13 cellular contexts compared by ENCODE assay signal in the genomic region with DNA sequence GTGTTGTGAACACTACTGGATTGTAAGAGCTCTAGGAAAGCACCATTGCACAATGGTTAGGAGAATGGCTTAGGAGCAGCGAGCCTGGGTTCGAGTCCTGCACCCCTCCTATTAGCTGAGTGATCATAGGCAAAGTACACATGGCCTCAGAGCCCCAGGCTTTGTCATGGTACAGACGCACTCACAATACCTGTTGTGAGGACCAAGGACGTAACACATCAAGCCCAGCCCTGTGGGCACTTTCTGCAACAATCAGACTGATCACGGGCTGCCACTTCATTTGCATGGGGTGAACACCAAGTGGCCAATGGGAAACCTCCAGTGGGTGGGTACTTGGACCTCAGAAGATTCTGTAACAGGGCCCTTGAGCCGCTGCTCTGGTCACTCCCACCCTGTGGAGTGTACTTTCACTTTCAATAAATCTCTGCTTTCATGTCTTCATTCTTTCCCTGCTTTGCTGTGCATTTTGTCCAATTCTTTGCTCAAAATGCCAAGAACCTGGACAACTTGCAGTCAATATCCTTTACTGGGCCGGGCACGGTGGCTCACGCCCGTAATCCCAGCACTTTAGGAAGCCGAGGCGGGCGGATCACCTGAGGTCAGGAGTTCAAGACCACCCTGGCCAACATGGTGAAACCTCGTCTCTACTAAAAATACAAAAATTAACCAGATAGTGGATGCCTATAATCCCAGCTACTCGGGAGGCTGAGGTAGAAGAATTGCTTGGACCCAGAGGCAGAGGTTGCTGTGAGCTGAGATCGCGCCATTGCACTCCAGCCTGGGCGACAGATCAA. TPM values are rescaled to one million over a fixed set of nuclear protein-coding genes. Genes with fewer than 3 reads are reported as not detected.
DNase-seq lines count a peak whose midpoint lies in the region; ATAC-seq and TF ChIP-seq lines count a peak whose summit lies in the region.
"Had no signal": no experiment of that assay in that cellular context is flagged by ENCODE, and none has a peak within 500 bp of the region (broad histone marks: within the 10 kb centered on the region; RNA-seq: fewer than 3 reads in every experiment).

No MANE protein-coding gene starts in this region.

- TF ChIP-seq CTCF in HFFc6 (IDR thresholded peaks at IDR 0.05): no peak
- TF ChIP-seq CTCF in WI38 (IDR thresholded peaks at IDR 0.05; ENCODE audit: low read depth, low read length): no peak

- no peak for DNase-seq in HFFc6
- DNase-seq in iris pigment epithelial cell (ENCODE audit: low read depth): peak; percentile 67
- no peak for DNase-seq in NCI-H1436 treated with DMSO at 0.1 percent for 48 hours (lab: John Stamatoyannopoulos, UW)
- no peak for DNase-seq in NCI-H82 (lab: John Stamatoyannopoulos, UW)
- no peak for DNase-seq in activated naive CD8-positive, alpha-beta T cell treated with anti-CD3 and anti-CD28 coated beads, Interleukin-2, amount 50 U/mL, for 24 hours
- DNase-seq: activated T-cell treated with anti-CD3 and anti-CD28 coated beads, Interleukin-2, amount 50 U/mL, for 4 hours; caudate nucleus; DMS53; glutamatergic neuron; NCI-H2029 had no signal

- peak overlapping the region; percentile 38; the same call in 1 of the 2 replicates for H3K4me3 Mint-ChIP-seq in HFFc6
- H3K4me3 Mint-ChIP-seq in activated naive CD8-positive, alpha-beta T cell treated with anti-CD3 and anti-CD28 coated beads, Interleukin-2, amount 50 U/mL, for 24 hours: no peak overlapping the region
- H3K4me3 Mint-ChIP-seq: activated T-cell treated with anti-CD3 and anti-CD28 coated beads, Interleukin-2, amount 50 U/mL, for 4 hours; memory B cell had no signal

- no peaks in the 10 kb centered on the region for H3K9me3 Mint-ChIP-seq in HFFc6
- H3K9me3 Mint-ChIP-seq in activated naive CD8-positive, alpha-beta T cell treated with anti-CD3 and anti-CD28 coated beads, Interleukin-2, amount 50 U/mL, for 24 hours: no peaks in the 10 kb centered on the region
- H3K9me3 Mint-ChIP-seq: activated T-cell treated with anti-CD3 and anti-CD28 coated beads, Interleukin-2, amount 50 U/mL, for 4 hours; memory B cell had no signal

- peaks cover 9% of the 10 kb centered on the region for H3K27me3 Mint-ChIP-seq in HFFc6 (ENCODE audit: insufficient read depth)
- peaks cover 6% of the 10 kb centered on the region for H3K27me3 Mint-ChIP-seq in activated naive CD8-positive, alpha-beta T cell treated with anti-CD3 and anti-CD28 coated beads, Interleukin-2, amount 50 U/mL, for 24 hours

- H3K9ac ChIP-seq in skeletal muscle satellite cell (ENCODE audit: low read depth, low read length): no peak overlapping the region

- no peak for ATAC-seq in activated naive CD8-positive, alpha-beta T cell treated with anti-CD3 and anti-CD28 coated beads, Interleukin-2, amount 50 U/mL, for 24 hours
- ATAC-seq: activated T-cell treated with anti-CD3 and anti-CD28 coated beads, Interleukin-2, amount 50 U/mL, for 4 hours had no signal

- no peaks in the 10 kb centered on the region for H3K4me1 Mint-ChIP-seq in HFFc6 (ENCODE audit: low read depth)
- peaks cover 3% of the 10 kb centered on the region for H3K4me1 Mint-ChIP-seq in activated naive CD8-positive, alpha-beta T cell treated with anti-CD3 and anti-CD28 coated beads, Interleukin-2, amount 50 U/mL, for 24 hours

- no peaks in the 10 kb centered on the region for H3K9me3 ChIP-seq in skeletal muscle satellite cell (replicated peaks; ENCODE audit: low read length)

- peaks cover 13% of the 10 kb centered on the region for H3K27me3 ChIP-seq in skeletal muscle satellite cell (ENCODE audit: control insufficient read depth, insufficient read depth, low read length)

- H3K27ac Mint-ChIP-seq in HFFc6: no peak overlapping the region
- no peak overlapping the region for H3K27ac Mint-ChIP-seq in activated naive CD8-positive, alpha-beta T cell treated with anti-CD3 and anti-CD28 coated beads, Interleukin-2, amount 50 U/mL, for 24 hours
- H3K27ac Mint-ChIP-seq: memory B cell had no signal

- no peaks in the 10 kb centered on the region for H3K36me3 ChIP-seq in skeletal muscle satellite cell (ENCODE audit: insufficient read depth, low read length)

- H3K4me3 ChIP-seq in WI38 (ENCODE audit: low read depth, low read length) (peak overlapping the region; percentile 2; the same call in 1 of the 2 replicates), skeletal muscle satellite cell (ENCODE audit: low read length) (peak overlapping the region; percentile 62)

- peak overlapping the region; percentile 70 for H3K4me2 ChIP-seq in skeletal muscle satellite cell (ENCODE audit: low read length)

- no peaks in the 10 kb centered on the region for H3K36me3 Mint-ChIP-seq in HFFc6 (ENCODE audit: low read depth)
- H3K36me3 Mint-ChIP-seq in activated naive CD8-positive, alpha-beta T cell treated with anti-CD3 and anti-CD28 coated beads, Interleukin-2, amount 50 U/mL, for 24 hours (ENCODE audit: low read depth): no peaks in the 10 kb centered on the region
- H3K36me3 Mint-ChIP-seq: memory B cell had no signal

- H3K4me1 ChIP-seq in skeletal muscle satellite cell (ENCODE audit: control insufficient read depth, insufficient read depth, low read length): peaks cover 12% of the 10 kb centered on the region

RNA-seq across cellular contexts. Expression of a gene that starts 28.2 kb away (rescaled TPM):
- total RNA-seq in HFFc6 (2021; fragmentation: NEBNext Ultra II Directional; extraction: Animal tissue kit (Norgen Biotek cat#: 25700)): 10 to 100 TPM; 38.7 to 47.2 (median 43.8) TPM
- total RNA-seq in skeletal muscle satellite cell (2012; rRNA removed): 37.0 and 37.6 TPM in 2 replicates

RNA-seq across cellular contexts. Expression of a gene that starts 46.6 kb away (rescaled TPM):
- 10 to 100 TPM; 14.8 to 20.4 (median 16.3) TPM for total RNA-seq in HFFc6 (2021; fragmentation: NEBNext Ultra II Directional; extraction: Animal tissue kit (Norgen Biotek cat#: 25700))
- total RNA-seq in skeletal muscle satellite cell (2012; rRNA removed): 26.9 and 32.2 TPM in 2 replicates
